ENCODE assay signal across 10 cellular contexts in genomic region chr15:29805043-29805707, GRCh38. TPM values are rescaled to one million over a fixed set of nuclear protein-coding genes. Genes with fewer than 3 reads are reported as not detected.
A peak's percentile ranks its signal among the peaks of the same experiment; 100 is the strongest.
DNase-seq lines count a peak whose midpoint lies in the region; ATAC-seq and TF ChIP-seq lines count a peak whose summit lies in the region.
"Had no signal": no experiment of that assay in that cellular context is flagged by ENCODE, and none has a peak within 500 bp of the region (broad histone marks: within the 10 kb centered on the region; RNA-seq: fewer than 3 reads in every experiment).

No MANE protein-coding gene starts in this region.

- H3K4me1 Mint-ChIP-seq in Caco-2 (ENCODE audit: low read depth, unreplicated experiment) (peaks cover 57% of the 10 kb centered on the region), osteocyte (ENCODE audit: unreplicated experiment) (peaks cover 53% of the 10 kb centered on the region)
- H3K4me1 Mint-ChIP-seq: activated B cell treated with CpG ODN at 0.5 μM for 24 hours had no signal

- POLR2A ChIA-PET in Caco-2 (lab: Charles Lee), result no interaction called here

- H3K27ac ChIP-seq in angular gyrus (ENCODE audit: low read depth, low read length), result peak overlapping the region; percentile 13

- H3K36me3 Mint-ChIP-seq in Caco-2 (ENCODE audit: insufficient read depth, unreplicated experiment) (peaks cover 50% of the 10 kb centered on the region), osteocyte (ENCODE audit: unreplicated experiment) (peaks cover 2% of the 10 kb centered on the region)

- DNase-seq in Caco-2 (no peak), glomerular visceral epithelial cell (ENCODE audit: extremely low spot score) (peak; percentile 51), osteocyte (ENCODE audit: extremely low spot score, unreplicated experiment) (no peak), NCI-H1930 (lab: John Stamatoyannopoulos, UW) (no peak), NCI-H1092 treated with DMSO at 0.1 percent for 48 hours (lab: John Stamatoyannopoulos, UW) (no peak), MV-4-11 (lab: John Stamatoyannopoulos, UW) (no peak)
- DNase-seq: activated B cell treated with CpG ODN at 0.5 μM for 24 hours, NCI-H1694 had no signal

- H3K9me3 Mint-ChIP-seq in Caco-2 (ENCODE audit: unreplicated experiment), result no peaks in the 10 kb centered on the region
- no peaks in the 10 kb centered on the region for H3K9me3 Mint-ChIP-seq in osteocyte (ENCODE audit: unreplicated experiment)
- H3K9me3 Mint-ChIP-seq: activated B cell treated with CpG ODN at 0.5 μM for 24 hours had no signal

- no peak for ATAC-seq in GM18867 (IDR thresholded peaks at IDR 0.05; ENCODE audit: unreplicated experiment)

- TF ChIP-seq CTCF in Caco-2 (IDR thresholded peaks at IDR 0.05; ENCODE audit: insufficient read depth in 1 of 2, low read depth in 1 of 2, low read length in 1 of 2, severe bottlenecking in 1 of 2, unreplicated experiment in 1 of 2), result no peak
- TF ChIP-seq CTCF in osteocyte (IDR thresholded peaks at IDR 0.05), result no peak

- no peak overlapping the region for H3K4me3 ChIP-seq in Caco-2 (ENCODE audit: low read depth, low read length)

- CTCF ChIA-PET in Caco-2 (lab: Charles Lee), result interaction anchor here (0.9 kb wide), 1 partner anchor 17 kb away, joined by 3 read pairs; the partner anchor contains the start of gene TJP1

- no peaks in the 10 kb centered on the region for H3K36me3 ChIP-seq in Caco-2 (ENCODE audit: control insufficient read depth, insufficient read depth, low read length)

- no peaks in the 10 kb centered on the region for H3K9me3 ChIP-seq in Caco-2

- H3K4me3 Mint-ChIP-seq in Caco-2 (ENCODE audit: unreplicated experiment), result no peak overlapping the region
- H3K4me3 Mint-ChIP-seq in osteocyte (ENCODE audit: unreplicated experiment), result no peak overlapping the region
- H3K4me3 Mint-ChIP-seq: activated B cell treated with CpG ODN at 0.5 μM for 24 hours had no signal

- peak overlapping the region; percentile 4 for H3K27ac Mint-ChIP-seq in Caco-2 (ENCODE audit: unreplicated experiment)
- peak overlapping the region; percentile 70 for H3K27ac Mint-ChIP-seq in osteocyte (ENCODE audit: unreplicated experiment)
- H3K27ac Mint-ChIP-seq: activated B cell treated with CpG ODN at 0.5 μM for 24 hours had no signal

- intact Hi-C loops in Caco-2 (cut with micrococcal nuclease; ENCODE audit: unreplicated experiment), result no loop called here

- H3K27me3 Mint-ChIP-seq in Caco-2 (ENCODE audit: insufficient read depth, unreplicated experiment) (no peaks in the 10 kb centered on the region), osteocyte (ENCODE audit: unreplicated experiment) (no peaks in the 10 kb centered on the region)

- H3K4me1 ChIP-seq in Caco-2, result peaks cover 42% of the 10 kb centered on the region

- no TSS peak for BruUV-seq in Caco-2 (replicated peaks; lab: Mats Ljungman, UMichigan)

- no peaks in the 10 kb centered on the region for H3K27me3 ChIP-seq in Caco-2 (replicated peaks; ENCODE audit: control insufficient read depth, insufficient read depth, low read length)

RNA-seq across cellular contexts. Expression of gene TJP1, which starts 17.1 kb away (rescaled TPM):
- total RNA-seq in Caco-2 (2022), result 179 and 181 TPM in 2 replicates
- total RNA-seq in osteocyte, result 113 and 119 TPM in 2 replicates
